ENCODE assay signal across 10 cellular contexts in genomic region chr11:30131535-30131934, GRCh38.
DNase-seq lines count a peak whose midpoint lies in the region; ATAC-seq and TF ChIP-seq lines count a peak whose summit lies in the region.
"Had no signal": no experiment of that assay in that cellular context is flagged by ENCODE, and none has a peak within 500 bp of the region (broad histone marks: within the 10 kb centered on the region; RNA-seq: fewer than 3 reads in every experiment).

No MANE protein-coding gene starts in this region.

- no peak overlapping the region for H2BK120ac ChIP-seq in mesendoderm (ENCODE audit: low read depth, low read length)

- H3K4ac ChIP-seq in mesendoderm (ENCODE audit: low read depth, low read length): no peak overlapping the region

- H3K27ac ChIP-seq in adrenal gland: no peak overlapping the region
- no peak overlapping the region for H3K27ac ChIP-seq in mesendoderm (ENCODE audit: low read depth, low read length)

- no peak overlapping the region for H4K5ac ChIP-seq in mesendoderm (ENCODE audit: low read length)

- H3K4me1 ChIP-seq in adrenal gland (replicated peaks in 1 of 2) (no peaks in the 10 kb centered on the region), mesendoderm (ENCODE audit: control insufficient read depth, low read depth, low read length) (no peaks in the 10 kb centered on the region)

- H3K23ac ChIP-seq in mesendoderm (ENCODE audit: low read length): no peak overlapping the region

- H3K4me3 ChIP-seq in adrenal gland: no peak overlapping the region
- H3K4me3 ChIP-seq in mesendoderm (ENCODE audit: low read length): no peak overlapping the region

- H3K27me3 ChIP-seq in adrenal gland: no peaks in the 10 kb centered on the region
- H3K27me3 ChIP-seq in mesendoderm (ENCODE audit: insufficient read depth, low read length, poor library complexity): no peaks in the 10 kb centered on the region

- no peak overlapping the region for H3K9ac ChIP-seq in mesendoderm (ENCODE audit: low read length)

- peak; percentile 79 for ATAC-seq in HG02852 (IDR thresholded peaks at IDR 0.05; ENCODE audit: unreplicated experiment)

- H3K79me2 ChIP-seq in mesendoderm (ENCODE audit: control insufficient read depth, insufficient read depth, low read length): no peaks in the 10 kb centered on the region

- no peak overlapping the region for H2AK5ac ChIP-seq in mesendoderm (ENCODE audit: low read length)

- no peaks in the 10 kb centered on the region for H3K9me3 ChIP-seq in adrenal gland (replicated peaks in 1 of 3)

- H2BK5ac ChIP-seq in mesendoderm (ENCODE audit: low read length): no peak overlapping the region

- in situ Hi-C loops in GM13977 (cut with MboI; ENCODE audit: low pct_unique_long_range_greater_than_20kb, low sequenced_read_pairs, unreplicated experiment): no loop called here

- DNase-seq in GM13977 (ENCODE audit: low spot score) (peak; percentile 7), adrenal gland (peak in 3 of 7 donors; percentile 16 to 29 (median 22)), mesendoderm (peak; percentile 4), glomerular visceral epithelial cell (ENCODE audit: extremely low spot score) (no peak), NCI-H345 (lab: John Stamatoyannopoulos, UW) (no peak), MV-4-11 (lab: John Stamatoyannopoulos, UW) (no peak), superior temporal gyrus (ENCODE audit: extremely low spot score) (no peak)
- DNase-seq: activated B cell treated with CpG ODN at 0.5 μM for 24 hours, immature natural killer cell had no signal

- no peak overlapping the region for H3K56ac ChIP-seq in mesendoderm (ENCODE audit: low read length)

- no peak overlapping the region for H3K18ac ChIP-seq in mesendoderm (ENCODE audit: low read length)

- H3K36me3 ChIP-seq in adrenal gland (replicated peaks in 1 of 2): no peaks in the 10 kb centered on the region
- H3K36me3 ChIP-seq in mesendoderm (ENCODE audit: control insufficient read depth, insufficient read depth, low read length): no peaks in the 10 kb centered on the region

- H4K8ac ChIP-seq in mesendoderm (ENCODE audit: low read depth, low read length): no peak overlapping the region

- intact Hi-C loops in adrenal gland (cut with DNase I): loop anchor here (10.0 kb wide), 2 partner anchors 183 to 697 kb away; no protein-coding TSS in a partner anchor

- no peak overlapping the region for H2BK15ac ChIP-seq in mesendoderm (replicated peaks; ENCODE audit: low read depth)

- 56 to 74% (median 69%) methylated on average over 2 of the region's 2 CpGs for WGBS in adrenal gland, 4 donors
- WGBS in mesendoderm (ENCODE audit: extremely low coverage, insufficient coverage, low lambda C conversion rate): no CpG with 5 or more reads among the region's 2 CpGs

- no peaks in the 10 kb centered on the region for H3K79me1 ChIP-seq in mesendoderm (ENCODE audit: low read length)

- H3K4me2 ChIP-seq in mesendoderm (ENCODE audit: low read length): no peak overlapping the region

- no peak for TF ChIP-seq POLR2A in adrenal gland (IDR thresholded peaks at IDR 0.05)

- TF ChIP-seq CTCF in GM13977 (IDR thresholded peaks at IDR 0.05; ENCODE audit: extremely low read depth, insufficient read depth, missing control alignments) (peak; percentile 33), adrenal gland (IDR thresholded peaks at IDR 0.05) (peak in 4 of 6 experiments; percentile 12 to 48 (median 34))

Comparison
In these comparisons a context has a peak if more than half of its experiments do, and no peak if none do; other contexts are left out.
1. DNase-seq: peak in GM13977 (single experiment) and mesendoderm (single experiment); none in glomerular visceral epithelial cell (single experiment), NCI-H345 (single experiment), MV-4-11 (single experiment) and superior temporal gyrus (single experiment).